Comparison of ENCODE assay signal across 24 cellular contexts in the genomic region with DNA sequence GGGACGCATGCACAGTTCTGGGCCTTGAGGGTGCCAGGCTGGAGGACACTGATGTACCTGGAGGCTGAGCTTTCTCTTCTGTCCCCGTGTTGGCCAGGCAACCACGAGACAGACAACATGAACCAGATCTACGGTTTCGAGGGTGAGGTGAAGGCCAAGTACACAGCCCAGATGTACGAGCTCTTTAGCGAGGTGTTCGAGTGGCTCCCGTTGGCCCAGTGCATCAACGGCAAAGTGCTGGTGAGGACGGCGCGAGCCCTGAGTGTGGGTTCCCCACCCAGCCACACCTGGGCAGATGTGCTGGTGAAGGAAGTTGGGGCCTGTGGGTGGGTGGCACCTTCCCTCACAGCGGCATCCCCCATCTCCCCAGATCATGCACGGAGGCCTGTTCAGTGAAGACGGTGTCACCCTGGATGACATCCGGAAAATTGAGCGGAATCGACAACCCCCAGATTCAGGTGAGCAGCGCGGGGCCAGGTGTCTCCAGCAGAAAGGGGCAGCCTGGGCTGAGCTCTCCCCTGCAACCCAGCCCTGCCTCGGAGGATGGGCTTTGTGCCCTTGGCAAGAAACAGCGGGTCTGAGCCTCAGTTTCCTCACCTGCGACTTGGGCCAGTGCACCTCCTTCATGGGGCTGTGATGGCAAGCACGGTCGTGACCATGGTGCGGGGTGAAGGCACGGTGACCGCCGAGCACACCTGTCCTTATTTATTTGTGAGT. TPM values are rescaled to one million over a fixed set of nuclear protein-coding genes. Genes with fewer than 3 reads are reported as not detected.
"Had no signal": no experiment of that assay in that cellular context is flagged by ENCODE, and none has a peak within 500 bp of the region (broad histone marks: within the 10 kb centered on the region; RNA-seq: fewer than 3 reads in every experiment).

No MANE protein-coding gene starts in this region.

- H3K4me1 Mint-ChIP-seq: activated naive CD4-positive, alpha-beta T cell treated with anti-CD3 and anti-CD28 coated beads, Interleukin-2, amount 50 U/mL, for 24 hours; neural crest cell had no signal

- H3K4me1 ChIP-seq: pancreas had no signal

- H3K4me3 Mint-ChIP-seq: activated naive CD4-positive, alpha-beta T cell treated with anti-CD3 and anti-CD28 coated beads, Interleukin-2, amount 50 U/mL, for 24 hours; neural crest cell had no signal

- H3K27ac Mint-ChIP-seq: activated naive CD4-positive, alpha-beta T cell treated with anti-CD3 and anti-CD28 coated beads, Interleukin-2, amount 50 U/mL, for 24 hours; activated T-helper 2 cell treated with anti-CD3 and anti-CD28 coated beads, Interferon-gamma antibody, Interleukin-2, Interleukin-4, amounts not matched to agents 10 μg/mL and 5 μg/mL and 100 μg/mL, durations not matched to agents 14 hours and 24 hours and 36 hours had no signal

- DNase-seq: activated CD4-positive, alpha-beta T cell treated with anti-CD3 and anti-CD28 coated beads, Interleukin-2, amount 50 U/mL, for 1 hour; activated T-cell treated with anti-CD3 and anti-CD28 coated beads for 4 hours; amygdala; central memory CD4-positive, alpha-beta T cell; cortex of kidney; effector CD4-positive, alpha-beta T cell; esophagus squamous epithelium; hypothalamus; stimulated activated CD4-positive, alpha-beta T cell treated with anti-CD3 and anti-CD28 coated beads, Interleukin-4, amount 100 ng/mL, for 24 hours; stimulated activated naive CD4-positive, alpha-beta T cell treated with Interleukin-2 at 50 U/mL for 16 hours; substantia nigra; trophoblast cell had no signal

- ATAC-seq: activated CD4-positive, CD25-positive, alpha-beta regulatory T cell treated with anti-CD3 and anti-CD28 coated beads, Interleukin-2, amount 50 U/mL, for 24 hours; body of pancreas; pancreas had no signal

- H3K4me3 ChIP-seq: body of pancreas, esophagus squamous epithelium, pancreas, SJSA1, skin epidermis had no signal

- H3K9me3 ChIP-seq: body of pancreas, esophagus squamous epithelium, pancreas had no signal

- H3K9me3 Mint-ChIP-seq: activated naive CD4-positive, alpha-beta T cell treated with anti-CD3 and anti-CD28 coated beads, Interleukin-2, amount 50 U/mL, for 24 hours; neural crest cell had no signal

- H3K27me3 Mint-ChIP-seq: activated naive CD4-positive, alpha-beta T cell treated with anti-CD3 and anti-CD28 coated beads, Interleukin-2, amount 50 U/mL, for 24 hours had no signal

- H3K27ac ChIP-seq: body of pancreas, esophagus squamous epithelium, pancreas, SJSA1 had no signal

- FAIRE-seq: endothelial cell of umbilical vein, pancreas had no signal

- H3K27me3 ChIP-seq: body of pancreas, esophagus squamous epithelium, pancreas, SJSA1 had no signal

RNA-seq across cellular contexts. Expression of a gene that starts 26.2 kb away (rescaled TPM):
- total RNA-seq: activated CD8-positive, alpha-beta memory T cell treated with anti-CD3 and anti-CD28 coated beads for 36 hours; activated T-helper 2 cell treated with anti-CD3 and anti-CD28 coated beads, Interferon-gamma antibody, Interleukin-2, Interleukin-4, amounts not matched to agents 10 μg/mL and 5 μg/mL and 100 μg/mL, durations not matched to agents 14 hours and 24 hours and 36 hours had no signal

RNA-seq across cellular contexts. Expression of a gene that starts 41.6 kb away (rescaled TPM):
- total RNA-seq: activated CD8-positive, alpha-beta memory T cell treated with anti-CD3 and anti-CD28 coated beads for 36 hours; activated T-helper 2 cell treated with anti-CD3 and anti-CD28 coated beads, Interferon-gamma antibody, Interleukin-2, Interleukin-4, amounts not matched to agents 10 μg/mL and 5 μg/mL and 100 μg/mL, durations not matched to agents 14 hours and 24 hours and 36 hours; body of pancreas; endothelial cell of umbilical vein; esophagus squamous epithelium; glomerular endothelial cell; lung microvascular endothelial cell; SJSA1 had no signal
- polyA plus RNA-seq: endothelial cell of umbilical vein had no signal
